ENCODE assay signal across 2 cellular contexts in genomic region chr2:135651717-135652116, GRCh38.
TF ChIP-seq lines count a peak whose summit lies in the region.

No MANE protein-coding gene starts in this region.

TF ChIP-seq in H1, 55 proteins besides CTCF, POLR2A, EP300 and RAD21 (continued from another document):
- no peak for TF ChIP-seq USF2 (IDR thresholded peaks at IDR 0.05; ENCODE audit: low read length)
- TF ChIP-seq CHD1 (IDR thresholded peaks at IDR 0.05; ENCODE audit: low read depth, low read length), result no peak
- TF ChIP-seq KDM4A (IDR thresholded peaks at IDR 0.05; ENCODE audit: low read depth, low read length, severe bottlenecking), result no peak
- TF ChIP-seq HDAC2 (IDR thresholded peaks at IDR 0.05; ENCODE audit: borderline replicate concordance in 1 of 2, low read depth in 2 of 2, low read length in 2 of 2), result no peak
- TF ChIP-seq NRF1 (IDR thresholded peaks at IDR 0.05; ENCODE audit: low read depth, low read length), result no peak
- TF ChIP-seq CBX8 (IDR thresholded peaks at IDR 0.05; ENCODE audit: borderline replicate concordance, low read depth, low read length), result no peak
- TF ChIP-seq SRF (IDR thresholded peaks at IDR 0.05; ENCODE audit: low read depth, low read length), result no peak
- no peak for TF ChIP-seq TAF7 (optimal IDR thresholded peaks at IDR 0.05; ENCODE audit: borderline replicate concordance, low read depth, low read length)
- no peak for TF ChIP-seq BRCA1 (IDR thresholded peaks at IDR 0.05; ENCODE audit: low read depth, low read length)
- TF ChIP-seq JUN (IDR thresholded peaks at IDR 0.05; ENCODE audit: low read depth, low read length), result no peak
- TF ChIP-seq ASH2L (IDR thresholded peaks at IDR 0.05; ENCODE audit: low read length), result no peak
- no peak for TF ChIP-seq KDM1A (IDR thresholded peaks at IDR 0.05; ENCODE audit: borderline replicate concordance, low read length)

TF ChIP-seq in WTC11, 78 proteins besides CTCF, POLR2A, EP300 and RAD21 (continued from another document):
- TF ChIP-seq ZNF425 (CRISPR knock-in tag; conservative IDR thresholded peaks at IDR 0.05) (no peak), FOXK1 (CRISPR knock-in tag; IDR thresholded peaks at IDR 0.05) (no peak)
TF ChIP-seq in WTC11: peak in this region for 0.
